In the genomic region with DNA sequence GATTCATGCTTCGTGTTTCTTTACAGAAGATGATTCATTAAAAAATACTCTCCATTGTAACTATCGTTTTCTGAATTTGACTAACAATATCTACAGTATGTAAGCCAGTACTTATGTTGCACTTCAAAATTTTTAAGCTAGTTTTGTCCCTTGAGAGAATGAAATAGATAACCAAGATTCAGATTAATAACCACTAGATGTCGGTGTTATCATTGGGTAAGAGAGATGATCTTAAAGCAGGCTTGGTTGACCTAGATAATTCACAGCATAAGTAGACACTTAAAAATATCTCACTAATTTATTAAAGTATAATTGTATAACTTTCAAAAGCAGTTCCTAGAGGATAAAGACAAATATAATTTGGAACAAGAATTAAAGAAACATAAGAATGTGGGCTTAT, we compare ENCODE assay signal across 11 cellular contexts.
DNase-seq lines count a peak whose midpoint lies in the region; ATAC-seq and TF ChIP-seq lines count a peak whose summit lies in the region.
"Had no signal": no experiment of that assay in that cellular context is flagged by ENCODE, and none has a peak within 500 bp of the region (broad histone marks: within the 10 kb centered on the region; RNA-seq: fewer than 3 reads in every experiment).

No MANE protein-coding gene starts in this region.

- no peaks in the 10 kb centered on the region for H3K79me2 ChIP-seq in DOHH2 (ENCODE audit: control insufficient read depth, low read length)

- DNase-seq in LNCaP clone FGC (ENCODE audit: low read depth) (peak; percentile 15), SW480 (ENCODE audit: low spot score) (peak; percentile 11), left kidney (ENCODE audit: low read depth, low spot score) (peak; percentile 5), gastrocnemius medialis (no peak)
- DNase-seq: activated CD4-positive, alpha-beta T cell treated with anti-CD3 and anti-CD28 coated beads for 48 hours; amniotic stem cell; naive B cell had no signal

- H3K27ac ChIP-seq in DOHH2 (ENCODE audit: low read depth, low read length) (no peak overlapping the region), gastrocnemius medialis (no peak overlapping the region)

- intact Hi-C loops in gastrocnemius medialis (cut with DNase I; ENCODE audit: low total_unique reads) = no loop called here

- H3K4me1 ChIP-seq in DOHH2 (ENCODE audit: control insufficient read depth, low read length) (no peaks in the 10 kb centered on the region), gastrocnemius medialis (no peaks in the 10 kb centered on the region)

- H3K9me2 ChIP-seq in DOHH2 (replicated peaks; ENCODE audit: control insufficient read depth, low read length) = no peaks in the 10 kb centered on the region

- no peak for TF ChIP-seq POLR2A in gastrocnemius medialis (IDR thresholded peaks at IDR 0.05)

- H3K4me3 ChIP-seq in DOHH2 (ENCODE audit: low read length) = no peak overlapping the region
- H3K4me3 ChIP-seq in LNCaP clone FGC (ENCODE audit: low read depth, low read length) = no peak overlapping the region
- no peak overlapping the region for H3K4me3 ChIP-seq in gastrocnemius medialis

- no peaks in the 10 kb centered on the region for H3K9me3 ChIP-seq in DOHH2 (ENCODE audit: control insufficient read depth, insufficient read depth, low read length)
- no peaks in the 10 kb centered on the region for H3K9me3 ChIP-seq in gastrocnemius medialis

- ATAC-seq in HG03354 (IDR thresholded peaks at IDR 0.05; ENCODE audit: poor library complexity, severe bottlenecking, unreplicated experiment) (no peak), GM21447 (IDR thresholded peaks at IDR 0.05; ENCODE audit: unreplicated experiment) (no peak), gastrocnemius medialis (no peak), HG02938 (IDR thresholded peaks at IDR 0.05; ENCODE audit: unreplicated experiment) (no peak)

- TF ChIP-seq CTCF in DOHH2 (IDR thresholded peaks at IDR 0.05; ENCODE audit: low read depth, low read length, poor library complexity, severe bottlenecking) (peak; percentile 22), LNCaP clone FGC (IDR thresholded peaks at IDR 0.05; ENCODE audit: control insufficient read depth, extremely low read depth, insufficient read depth) (peak; percentile 66), gastrocnemius medialis (IDR thresholded peaks at IDR 0.05 in 4 of 5, conservative IDR thresholded peaks at IDR 0.05 in 1 of 5) (peak in 2 of 5 experiments; percentile 21 to 34)

- H3K36me3 ChIP-seq in DOHH2 (ENCODE audit: control insufficient read depth, low read length) (no peaks in the 10 kb centered on the region), gastrocnemius medialis (no peaks in the 10 kb centered on the region)

- in situ Hi-C loops in gastrocnemius medialis (cut with MboI; ENCODE audit: low sequenced_read_pairs in 4 of 4) = no loop called here

- no peaks in the 10 kb centered on the region for H4K20me1 ChIP-seq in DOHH2 (ENCODE audit: control insufficient read depth, insufficient read depth, low read depth, low read length)

- H3F3A ChIP-seq in DOHH2 (ENCODE audit: control insufficient read depth, insufficient read depth) = no peaks in the 10 kb centered on the region

- H3K27me3 ChIP-seq in DOHH2 (ENCODE audit: control insufficient read depth, low read length) (no peaks in the 10 kb centered on the region), gastrocnemius medialis (no peaks in the 10 kb centered on the region)

- no peak overlapping the region for H3K4me2 ChIP-seq in DOHH2 (ENCODE audit: low read length)

Comparison
In these comparisons a context has a peak if more than half of its experiments do, and no peak if none do; other contexts are left out.
1. DNase-seq: peak in LNCaP clone FGC (single experiment), SW480 (single experiment) and left kidney (single experiment); none in gastrocnemius medialis (0 of 2).